Comparison of ENCODE assay signal across 1 cellular context in the genomic region with DNA sequence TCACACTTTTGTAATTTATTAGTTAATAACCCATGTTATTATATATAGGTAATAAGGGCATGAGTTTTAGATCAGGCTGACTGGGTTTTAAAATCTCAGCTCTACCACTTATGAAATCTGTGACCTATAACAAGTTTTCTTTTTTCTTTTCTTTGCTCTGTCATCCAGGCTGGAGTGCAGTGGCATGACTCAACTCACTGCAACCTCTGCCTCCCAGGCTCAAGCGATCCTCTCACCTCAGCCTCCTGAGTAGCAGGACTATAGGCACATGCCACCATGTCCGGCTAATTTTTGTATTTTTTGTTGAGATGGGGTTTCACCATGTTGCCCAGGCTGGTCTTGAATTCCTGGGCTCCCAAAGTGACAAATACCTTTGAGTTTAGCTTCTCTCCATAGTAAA.
A peak's percentile ranks its signal among the peaks of the same experiment; 100 is the strongest.
TF ChIP-seq lines count a peak whose summit lies in the region.
"Not testable (repeated sequence)": the region's sequence is repeated elsewhere in the genome, so short reads cannot be mapped to it uniquely, and the experiment has no call there.

No MANE protein-coding gene starts in this region.

TF ChIP-seq in K562, 482 proteins besides CTCF, POLR2A, EP300 and RAD21 (continued from another document):
- TF ChIP-seq, protein P1, sequence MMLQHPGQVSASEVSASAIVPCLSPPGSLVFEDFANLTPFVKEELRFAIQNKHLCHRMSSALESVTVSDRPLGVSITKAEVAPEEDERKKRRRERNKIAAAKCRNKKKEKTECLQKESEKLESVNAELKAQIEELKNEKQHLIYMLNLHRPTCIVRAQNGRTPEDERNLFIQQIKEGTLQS (IDR thresholded peaks at IDR 0.05): 0 out of 2 replicates have a peak, but pooled peaks have one; percentile 33
- TF ChIP-seq, protein P1 (CRISPR knock-in tag; conservative IDR thresholded peaks at IDR 0.05): not testable (repeated sequence)
- TF ChIP-seq FOSL1 (tag; conservative IDR thresholded peaks at IDR 0.05) (0 out of 2 replicates have a peak, but pooled peaks have one; percentile 14), RCOR1 (IDR thresholded peaks at IDR 0.05; ENCODE audit: borderline replicate concordance in 1 of 2, low read depth in 2 of 2, low read length in 2 of 2) (0 out of 4 replicates have a peak, but pooled peaks of 1 of the 2 experiments have one; percentile 21), TRIM24 (IDR thresholded peaks at IDR 0.05) (peak in 1 of 2 experiments; percentile 50; a peak in 1 of 4 replicates)
